Comparison of ENCODE assay signal across 8 cellular contexts in genomic region chr11:68312117-68312779, GRCh38. TPM values are rescaled to one million over a fixed set of nuclear protein-coding genes. Genes with fewer than 3 reads are reported as not detected.
DNase-seq lines count a peak whose midpoint lies in the region; ATAC-seq and TF ChIP-seq lines count a peak whose summit lies in the region.

LRP5 (plus strand) TSS chr11:68312591; CDS start chr11:68312715, 124 bp downstream.

- peak within 1 kb of the TSS; percentile 62 for H3K4me3 ChIP-seq in MM.1S (ENCODE audit: low read length)
- peak within 1 kb of the TSS; percentile 62 to 67 (median 64) for H3K4me3 ChIP-seq in mammary epithelial cell (replicated peaks in 1 of 3; ENCODE audit: insufficient read depth in 1 of 3, low read depth in 2 of 3, low read length in 3 of 3)

- H3K36me3 ChIP-seq in MM.1S (replicated peaks; ENCODE audit: insufficient read depth, low read length) (no peaks in the 10 kb centered on the region), mammary epithelial cell (ENCODE audit: insufficient read depth, low read length) (no peaks in the 10 kb centered on the region)

- no peak for DNase-seq in activated CD8-positive, alpha-beta memory T cell treated with anti-CD3 and anti-CD28 coated beads, Interleukin-2, amount 10 ng/mL, durations not matched to agents 7 days and 5 days
- DNase-seq in activated CD8-positive, alpha-beta memory T cell treated with anti-CD3 and anti-CD28 coated beads, Interleukin-2, amount 50 U/mL, for 4 hours = no peak
- DNase-seq in MM.1S (peak; percentile 35), mammary epithelial cell (no peak), kidney tubule cell (ENCODE audit: low spot score) (peak; percentile 45), NCI-H526 treated with DMSO at 0.1 percent for 48 hours (lab: John Stamatoyannopoulos, UW) (no peak)
- peak; percentile 48 for DNase-seq in stimulated activated naive CD8-positive, alpha-beta T cell treated with anti-CD3 and anti-CD28 coated beads, Interleukin-15, Interleukin-2, amounts not matched to agents 100 U/mL and 50 U/mL, for 24 hours
- no peak for DNase-seq in activated CD4-positive, alpha-beta T cell treated with anti-CD3 and anti-CD28 coated beads, Interleukin-2, amount 50 U/mL, for 4 hours

- H3K9me3 Mint-ChIP-seq in activated CD8-positive, alpha-beta memory T cell treated with anti-CD3 and anti-CD28 coated beads, Interleukin-2, amount 10 ng/mL, durations not matched to agents 7 days and 5 days (ENCODE audit: low read depth) = no peaks in the 10 kb centered on the region

- in situ Hi-C loops in mammary epithelial cell (cut with MboI; ENCODE audit: low sequenced_read_pairs in 2 of 2) = no loop called here

- H3K9me2 ChIP-seq in MM.1S (replicated peaks; ENCODE audit: insufficient read depth, low read length) = no peaks in the 10 kb centered on the region

- peaks cover 33% of the 10 kb centered on the region for H3K4me1 Mint-ChIP-seq in activated CD8-positive, alpha-beta memory T cell treated with anti-CD3 and anti-CD28 coated beads, Interleukin-2, amount 10 ng/mL, durations not matched to agents 7 days and 5 days

- peaks cover 14% of the 10 kb centered on the region; the same call in 1 of the 2 replicates for H3F3A ChIP-seq in MM.1S (ENCODE audit: insufficient read depth, low read length)

- BruUV-seq in mammary epithelial cell (replicated peaks; lab: Mats Ljungman, UMichigan) = no TSS peak

- ATAC-seq in activated CD8-positive, alpha-beta memory T cell treated with anti-CD3 and anti-CD28 coated beads, Interleukin-2, amount 10 ng/mL, durations not matched to agents 7 days and 5 days = peak; percentile 70
- peak; percentile 48 for ATAC-seq in stimulated activated naive CD8-positive, alpha-beta T cell treated with anti-CD3 and anti-CD28 coated beads, Interleukin-15, Interleukin-2, amounts not matched to agents 100 U/mL and 50 U/mL, for 24 hours

- H3K27me3 Mint-ChIP-seq in activated CD8-positive, alpha-beta memory T cell treated with anti-CD3 and anti-CD28 coated beads, Interleukin-2, amount 10 ng/mL, durations not matched to agents 7 days and 5 days = peaks cover 38% of the 10 kb centered on the region

- H3K27ac ChIP-seq in MM.1S (ENCODE audit: low read length) (no peak within 1 kb of the TSS), mammary epithelial cell (ENCODE audit: insufficient read depth, low read depth, low read length) (peak within 1 kb of the TSS; percentile 69)

- WGBS in mammary epithelial cell (ENCODE audit: low coverage, missing lambda C conversion rate) = 3% methylated on average over 12 of the region's 85 CpGs

- peak within 1 kb of the TSS; percentile 25 for H2AFZ ChIP-seq in MM.1S (ENCODE audit: low read length)
- peak within 1 kb of the TSS; percentile 70 for H2AFZ ChIP-seq in mammary epithelial cell (ENCODE audit: low read depth, low read length)

- H3K4me2 ChIP-seq in MM.1S (ENCODE audit: low read depth, low read length) (peak within 1 kb of the TSS; percentile 82), mammary epithelial cell (ENCODE audit: insufficient read depth, low read depth, low read length) (peak within 1 kb of the TSS; percentile 92)

- H3K36me3 Mint-ChIP-seq in activated CD8-positive, alpha-beta memory T cell treated with anti-CD3 and anti-CD28 coated beads, Interleukin-2, amount 10 ng/mL, durations not matched to agents 7 days and 5 days = no peaks in the 10 kb centered on the region

- peak within 1 kb of the TSS; percentile 76 for H3K4me3 Mint-ChIP-seq in activated CD8-positive, alpha-beta memory T cell treated with anti-CD3 and anti-CD28 coated beads, Interleukin-2, amount 10 ng/mL, durations not matched to agents 7 days and 5 days

- peaks cover 33% of the 10 kb centered on the region for H3K79me2 ChIP-seq in MM.1S (ENCODE audit: low read length)
- peaks cover 44% of the 10 kb centered on the region for H3K79me2 ChIP-seq in mammary epithelial cell (ENCODE audit: insufficient read depth, low read length)

- H3K27me3 ChIP-seq in MM.1S (replicated peaks; ENCODE audit: insufficient read depth, low read length) (no peaks in the 10 kb centered on the region), mammary epithelial cell (ENCODE audit: insufficient read depth, low read length) (no peaks in the 10 kb centered on the region)

- intact Hi-C loops in mammary epithelial cell (cut with micrococcal nuclease) = loop anchor here (2.0 kb wide), 1 partner anchor 73 kb away; no protein-coding TSS in a partner anchor

- dilution Hi-C loops in mammary epithelial cell (cut with HindIII; ENCODE audit: low sequenced_read_pairs) = no loop called here

- TF ChIP-seq CTCF in MM.1S (IDR thresholded peaks at IDR 0.05; ENCODE audit: low read length) (no peak), mammary epithelial cell (conservative IDR thresholded peaks at IDR 0.05 in 1 of 2, IDR thresholded peaks at IDR 0.05 in 1 of 2; ENCODE audit: extremely low read depth in 1 of 2, insufficient read depth in 1 of 2, low read depth in 1 of 2, low read length in 2 of 2) (no peak)

- peaks cover 7% of the 10 kb centered on the region for H3K4me1 ChIP-seq in MM.1S (ENCODE audit: low read length)
- H3K4me1 ChIP-seq in mammary epithelial cell (ENCODE audit: insufficient read depth, low read length) = peaks cover 35% of the 10 kb centered on the region

- H3K9me3 ChIP-seq in MM.1S (replicated peaks; ENCODE audit: insufficient read depth, low read length) (no peaks in the 10 kb centered on the region), mammary epithelial cell (replicated peaks; ENCODE audit: insufficient read depth, low read length) (no peaks in the 10 kb centered on the region)

- H3K9ac ChIP-seq in MM.1S (ENCODE audit: low read length) (peak within 1 kb of the TSS; percentile 40), mammary epithelial cell (ENCODE audit: insufficient read depth, low read length) (peak within 1 kb of the TSS; percentile 60)

- H3K27ac Mint-ChIP-seq in activated CD8-positive, alpha-beta memory T cell treated with anti-CD3 and anti-CD28 coated beads, Interleukin-2, amount 10 ng/mL, durations not matched to agents 7 days and 5 days = peak within 1 kb of the TSS; percentile 41

- CTCF ChIA-PET in activated CD8-positive, alpha-beta memory T cell treated with anti-CD3 and anti-CD28 coated beads, Interleukin-2, amount 10 ng/mL, durations not matched to agents 7 days and 5 days (lab: Charles Lee) = interaction anchor here (1.0 to 1.8 kb wide), 3 partner anchors 15 to 71 kb away, joined by 3 to 10 read pairs (median 3); no protein-coding TSS in a partner anchor
- CTCF ChIA-PET in mammary epithelial cell (lab: Charles Lee; ENCODE audit: low non-redundant PET) = no interaction called here

- H4K20me1 ChIP-seq in MM.1S (ENCODE audit: insufficient read depth, low read length) (no peaks in the 10 kb centered on the region), mammary epithelial cell (ENCODE audit: insufficient read depth, low read length) (no peaks in the 10 kb centered on the region)

RNA-seq across cellular contexts. Expression of gene LRP5, which starts in this region (rescaled TPM):
- 10 to 100 TPM; 15.6 to 16.2 TPM for total RNA-seq in activated CD8-positive, alpha-beta memory T cell treated with anti-CD3 and anti-CD28 coated beads, Interleukin-2, amount 10 ng/mL, durations not matched to agents 7 days and 5 days
- 10 to 100 TPM; 32.6 to 41.7 TPM for total RNA-seq in mammary epithelial cell
- 13.5 TPM for polyA plus RNA-seq in mammary epithelial cell
- 19.7 TPM for polyA minus RNA-seq in mammary epithelial cell

Comparison
In these comparisons a context has a peak if more than half of its experiments do, and no peak if none do; other contexts are left out.
1. DNase-seq: peak in MM.1S (single experiment), kidney tubule cell (single experiment) and stimulated activated naive CD8-positive, alpha-beta T cell treated with anti-CD3 and anti-CD28 coated beads, Interleukin-15, Interleukin-2, amounts not matched to agents 100 U/mL and 50 U/mL, for 24 hours (single experiment); none in activated CD8-positive, alpha-beta memory T cell treated with anti-CD3 and anti-CD28 coated beads, Interleukin-2, amount 10 ng/mL, durations not matched to agents 7 days and 5 days (single experiment), activated CD8-positive, alpha-beta memory T cell treated with anti-CD3 and anti-CD28 coated beads, Interleukin-2, amount 50 U/mL, for 4 hours (single experiment), mammary epithelial cell (single experiment), NCI-H526 treated with DMSO at 0.1 percent for 48 hours (single experiment) and activated CD4-positive, alpha-beta T cell treated with anti-CD3 and anti-CD28 coated beads, Interleukin-2, amount 50 U/mL, for 4 hours (0 of 2).